ENCODE assay signal across 8 cellular contexts in the genomic region with DNA sequence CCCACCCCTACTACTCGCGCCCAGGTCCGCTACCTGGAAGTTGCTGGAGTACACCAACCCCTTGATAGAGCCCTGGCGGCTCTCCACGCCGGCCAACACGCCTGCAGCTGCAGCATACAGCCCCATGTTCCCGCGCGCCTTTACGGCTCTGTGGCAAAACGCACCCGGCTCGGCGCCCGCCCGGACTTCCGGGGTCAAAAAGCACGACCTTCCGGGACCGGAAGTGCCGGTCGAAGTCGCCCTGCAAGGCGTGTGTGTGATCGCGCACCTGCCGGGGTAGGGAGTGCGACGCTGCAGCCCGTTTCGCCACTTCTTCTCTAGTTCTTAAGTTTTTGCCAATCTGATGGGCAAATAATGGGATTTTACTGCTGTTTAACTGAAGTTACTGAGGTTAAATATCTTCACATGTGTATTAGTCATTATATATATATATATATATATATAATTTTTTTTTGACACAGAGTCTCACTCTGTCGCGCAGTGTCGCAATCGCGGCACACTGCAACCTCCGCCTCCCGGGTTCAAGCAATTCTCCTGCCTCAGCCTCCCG. TPM values are rescaled to one million over a fixed set of nuclear protein-coding genes. Genes with fewer than 3 reads are reported as not detected.
DNase-seq lines count a peak whose midpoint lies in the region; ATAC-seq and TF ChIP-seq lines count a peak whose summit lies in the region.

Gene NSUN5 (minus strand): TSS at position 162 of the 550 bp plus-strand sequence. CDS start 36 bp downstream, at position 126.

- peak within 1 kb of the TSS; percentile 61 for H3K27ac ChIP-seq in A673 (ENCODE audit: low read depth, low read length, poor library complexity, severe bottlenecking)

- no peaks in the 10 kb centered on the region for H3K4me1 ChIP-seq in A673 (ENCODE audit: insufficient read depth, low read length, poor library complexity, severe bottlenecking)

- TF ChIP-seq CTCF in A673 (conservative IDR thresholded peaks at IDR 0.05; ENCODE audit: low read depth, low read length) = no peak

- CTCF ChIA-PET in A673 (lab: Charles Lee) = no interaction called here

- ATAC-seq in GM18861 (IDR thresholded peaks at IDR 0.05; ENCODE audit: unreplicated experiment) (peak; percentile 80), HG03097 (IDR thresholded peaks at IDR 0.05; ENCODE audit: low FRiP score, unreplicated experiment) (peak; percentile 83)

- POLR2A ChIA-PET in A673 (lab: Charles Lee; ENCODE audit: low non-redundant PET) = no interaction called here

- no peaks in the 10 kb centered on the region for H3K27me3 ChIP-seq in A673 (replicated peaks; ENCODE audit: insufficient read depth, low read depth, low read length, poor library complexity)

- intact Hi-C loops in A673 (cut with micrococcal nuclease; ENCODE audit: unreplicated experiment) = no loop called here

- H3K36me3 ChIP-seq in A673 (ENCODE audit: insufficient read depth, low read length, poor library complexity, severe bottlenecking) = no peaks in the 10 kb centered on the region

- BruUV-seq in A673 (replicated peaks; lab: Mats Ljungman, UMichigan) = no TSS peak

- no peaks in the 10 kb centered on the region for H3K9me3 ChIP-seq in A673 (ENCODE audit: low read depth, low read length, poor library complexity, severe bottlenecking)

- DNase-seq in A673 (ENCODE audit: low spot score) (peak; percentile 57), NCI-H2227 (lab: John Stamatoyannopoulos, UW; ENCODE audit: unreplicated experiment) (peak; percentile 76), cerebellar cortex (ENCODE audit: low spot score) (peak; percentile 69), kidney glomerular epithelial cell (lab: John Stamatoyannopoulos, UW) (peak; percentile 40)
- DNase-seq in activated CD4-positive, CD25-positive, alpha-beta regulatory T cell treated with anti-CD3 and anti-CD28 coated beads, Interleukin-2, amount 50 U/mL, for 16 hours (ENCODE audit: low read depth, low spot score) = peak; percentile 76
- peak; percentile 61 to 77 for DNase-seq in stimulated activated CD4-positive, alpha-beta T cell treated with anti-CD3 and anti-CD28 coated beads, Interleukin-1b, Interleukin-23, amount 100 ng/mL, for 1 hour (ENCODE audit: low read depth in 2 of 2)

- H3K4me3 ChIP-seq in A673 (ENCODE audit: low read depth, low read length, poor library complexity, severe bottlenecking) = peak within 1 kb of the TSS; percentile 59

RNA-seq across cellular contexts. Expression of gene NSUN5, which starts in this region (rescaled TPM):
- 28.9 and 32.7 TPM in 2 replicates for total RNA-seq in A673 (2021)

Comparison
In these comparisons a context has a peak if more than half of its experiments do, and no peak if none do; other contexts are left out.
1. Peak in every context shown above with its lines: DNase-seq, ATAC-seq, H3K4me3 ChIP-seq and H3K27ac ChIP-seq.